10 cellular contexts compared by ENCODE assay signal in the genomic region with DNA sequence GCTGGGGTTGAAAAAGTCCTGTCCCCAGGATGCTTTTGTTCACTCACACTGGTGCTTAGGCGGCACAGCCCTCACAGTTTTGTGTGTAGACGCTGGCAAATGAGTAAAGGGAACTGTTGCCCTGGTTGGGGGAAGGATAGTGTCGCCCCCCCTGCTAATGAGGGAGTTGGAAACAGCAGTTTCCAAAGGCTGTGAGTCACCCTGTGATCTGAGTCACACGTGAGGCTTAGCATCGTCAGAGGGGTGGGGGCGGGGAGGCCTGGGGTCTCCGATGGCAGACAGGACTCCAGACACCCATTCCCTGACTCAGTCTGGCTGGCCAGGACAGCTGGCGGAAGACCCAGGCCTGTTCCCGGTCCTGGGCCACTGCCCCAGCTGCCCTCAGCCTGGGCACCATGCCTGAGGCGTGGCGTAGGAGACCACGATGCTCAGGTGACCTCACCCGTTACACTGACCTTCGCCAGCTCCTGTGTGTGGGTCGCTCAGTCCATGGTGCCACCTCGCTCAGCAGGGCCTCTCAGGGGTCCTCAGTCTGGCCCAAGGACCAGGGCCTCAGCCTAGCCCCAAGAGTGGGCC. TPM values are rescaled to one million over a fixed set of nuclear protein-coding genes. Genes with fewer than 3 reads are reported as not detected.
DNase-seq lines count a peak whose midpoint lies in the region; ATAC-seq and TF ChIP-seq lines count a peak whose summit lies in the region.
"Had no signal": no experiment of that assay in that cellular context is flagged by ENCODE, and none has a peak within 500 bp of the region (broad histone marks: within the 10 kb centered on the region; RNA-seq: fewer than 3 reads in every experiment).

No MANE protein-coding gene starts in this region.

- peaks cover 0 to 2% of the 10 kb centered on the region in 2 donors for H3K36me3 ChIP-seq in duodenal mucosa (ENCODE audit: control insufficient read depth in 1 of 2, insufficient read depth in 2 of 2, low read length in 2 of 2)
- H3K36me3 ChIP-seq in tibial artery = peaks cover 13 to 17% (median 16%) of the 10 kb centered on the region in 3 donors

- H3K9ac ChIP-seq in duodenal mucosa (ENCODE audit: low read depth in 1 of 2, low read length in 2 of 2) = peak overlapping the region in 1 of 2 donors; percentile 46

- DNase-seq in GM12865 (ENCODE audit: low read depth) (peak; percentile 31), WTC11 (ENCODE audit: low spot score) (no peak), myocyte (ENCODE audit: low read depth) (peak; percentile 99), tibial artery (peak; percentile 76 to 93), germinal center (ENCODE audit: low spot score) (no peak)

- no peaks in the 10 kb centered on the region for H3K9me3 Mint-ChIP-seq in WTC11

- peaks cover 32% of the 10 kb centered on the region for H3K36me3 Mint-ChIP-seq in WTC11

- H3K4me1 ChIP-seq in duodenal mucosa (ENCODE audit: control insufficient read depth in 1 of 2, insufficient read depth in 2 of 2, low read length in 2 of 2) (peaks cover 28 to 64% of the 10 kb centered on the region in 2 donors), tibial artery (peaks cover 0 to 71% (median 57%) of the 10 kb centered on the region in 4 donors)

- no peaks in the 10 kb centered on the region for H3K9me3 ChIP-seq in duodenal mucosa (ENCODE audit: control insufficient read depth in 1 of 2, low read length in 2 of 2)
- H3K9me3 ChIP-seq in tibial artery = no peaks in the 10 kb centered on the region
- H3K9me3 ChIP-seq: mucosa of descending colon had no signal

- intact Hi-C loops in tibial artery (cut with DNase I; ENCODE audit: low total_unique reads) = loop anchor here (5.0 kb wide), 1 partner anchor 120 kb away; no protein-coding TSS in a partner anchor

- H3K27ac Mint-ChIP-seq in WTC11 = peak overlapping the region; percentile 79

- H3K4me3 ChIP-seq in GM12865 (ENCODE audit: low read depth, low read length) = peak overlapping the region; percentile 21; the same call in 1 of the 2 replicates
- no peak overlapping the region for H3K4me3 ChIP-seq in duodenal mucosa (ENCODE audit: low read depth in 1 of 2, low read length in 2 of 2)
- peak overlapping the region in 1 of 2 donors; percentile 5 for H3K4me3 ChIP-seq in tibial artery
- H3K4me3 ChIP-seq: mucosa of descending colon had no signal

- CTCF ChIA-PET in WTC11 (lab: Charles Lee) = interaction anchor here (1.0 to 10.1 kb wide), 6 partner anchors 51 to 291 kb away, joined by 4 to 183 read pairs (median 21); a partner anchor contains a TSS

- ATAC-seq in WTC11 = no peak
- ATAC-seq in GM18870 (IDR thresholded peaks at IDR 0.05; ENCODE audit: unreplicated experiment) = no peak
- no peak for ATAC-seq in GM18873 (IDR thresholded peaks at IDR 0.05; ENCODE audit: low FRiP score, unreplicated experiment)
- ATAC-seq: mucosa of descending colon had no signal

- peaks cover 58% of the 10 kb centered on the region for H3K4me1 Mint-ChIP-seq in WTC11

- no peaks in the 10 kb centered on the region; the same call in 1 of the 2 replicates for H3K27me3 Mint-ChIP-seq in WTC11 (ENCODE audit: low read depth)

- H3K4me3 Mint-ChIP-seq in WTC11 = no peak overlapping the region; the same call in 1 of the 2 replicates

- no peak for TF ChIP-seq CTCF in GM12865 (IDR thresholded peaks at IDR 0.05; ENCODE audit: insufficient read depth, low read depth, low read length, missing control alignments)
- no peak for TF ChIP-seq CTCF in WTC11 (IDR thresholded peaks at IDR 0.05)
- no peak for TF ChIP-seq CTCF in tibial artery (IDR thresholded peaks at IDR 0.05)

- H3K27me3 ChIP-seq in duodenal mucosa (ENCODE audit: control insufficient read depth in 1 of 2, insufficient read depth in 2 of 2, low read length in 2 of 2) (no peaks in the 10 kb centered on the region), tibial artery (no peaks in the 10 kb centered on the region)

- POLR2A ChIA-PET in WTC11 (lab: Charles Lee) = interaction anchor here (1.3 kb wide), 1 partner anchor 87 kb away, joined by 4 read pairs; a partner anchor contains a TSS

- H3K27ac ChIP-seq in duodenal mucosa (ENCODE audit: low read depth, low read length) (peak overlapping the region; percentile 79), tibial artery (peak overlapping the region; percentile 93 to 100)
- H3K27ac ChIP-seq: HL-60 had no signal

TF ChIP-seq in WTC11, 78 proteins besides CTCF, POLR2A, EP300 and RAD21:
- no peak for TF ChIP-seq FOXJ3 (CRISPR knock-in tag; IDR thresholded peaks at IDR 0.05; ENCODE audit: borderline replicate concordance)
- no peak for TF ChIP-seq ZNF263 (CRISPR knock-in tag; IDR thresholded peaks at IDR 0.05; ENCODE audit: low read depth)
- no peak for TF ChIP-seq ZNF219 (CRISPR knock-in tag; IDR thresholded peaks at IDR 0.05; ENCODE audit: borderline replicate concordance)
- no peak for TF ChIP-seq SOX15 (CRISPR knock-in tag; IDR thresholded peaks at IDR 0.05)
- TF ChIP-seq ESRRA (CRISPR knock-in tag; IDR thresholded peaks at IDR 0.05; ENCODE audit: borderline replicate concordance) = no peak
- no peak for TF ChIP-seq ETV6 (CRISPR knock-in tag; IDR thresholded peaks at IDR 0.05)
- TF ChIP-seq ZNF232 (CRISPR knock-in tag; IDR thresholded peaks at IDR 0.05) = no peak
- no peak for TF ChIP-seq MXD4 (CRISPR knock-in tag; IDR thresholded peaks at IDR 0.05; ENCODE audit: borderline replicate concordance)
- TF ChIP-seq TEAD4 (CRISPR knock-in tag; IDR thresholded peaks at IDR 0.05) = no peak
- TF ChIP-seq NR2C2 (CRISPR knock-in tag; IDR thresholded peaks at IDR 0.05) = no peak
- no peak for TF ChIP-seq ZNF671 (CRISPR knock-in tag; IDR thresholded peaks at IDR 0.05)
- no peak for TF ChIP-seq ZNF138 (CRISPR knock-in tag; conservative IDR thresholded peaks at IDR 0.05)
- no peak for TF ChIP-seq CREM (CRISPR knock-in tag; IDR thresholded peaks at IDR 0.05)
- TF ChIP-seq, protein P1, sequence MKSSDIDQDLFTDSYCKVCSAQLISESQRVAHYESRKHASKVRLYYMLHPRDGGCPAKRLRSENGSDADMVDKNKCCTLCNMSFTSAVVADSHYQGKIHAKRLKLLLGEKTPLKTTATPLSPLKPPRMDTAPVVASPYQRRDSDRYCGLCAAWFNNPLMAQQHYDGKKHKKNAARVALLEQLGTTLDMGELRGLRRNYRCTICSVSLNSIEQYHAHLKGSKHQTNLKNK (CRISPR knock-in tag; IDR thresholded peaks at IDR 0.05) = no peak
- no peak for TF ChIP-seq RELA (CRISPR knock-in tag; IDR thresholded peaks at IDR 0.05; ENCODE audit: borderline replicate concordance)
- no peak for TF ChIP-seq CBFB (CRISPR knock-in tag; IDR thresholded peaks at IDR 0.05; ENCODE audit: low read depth)

RNA-seq across cellular contexts. Expression of a gene that starts 2.9 kb away (rescaled TPM):
- 26.7 to 30.0 TPM (median 28.6 TPM) in 3 replicates for total RNA-seq in WTC11 (2021)
- 71.7 and 74.5 TPM in 2 replicates for total RNA-seq in myocyte
- polyA plus RNA-seq in myocyte (2012) = 57.0 TPM

RNA-seq across cellular contexts. Expression of a gene that starts 34.4 kb away (rescaled TPM):
- 0.34 to 0.59 TPM (median 0.53 TPM) in 3 replicates for total RNA-seq in WTC11 (2021)
- not detected in 2 replicates for total RNA-seq in myocyte
- polyA plus RNA-seq in myocyte (2012) = 0.01 TPM

Comparison
In these comparisons a context has a peak if more than half of its experiments do, and no peak if none do; other contexts are left out.
1. DNase-seq: peak in GM12865 (single experiment), myocyte (single experiment) and tibial artery (2 of 2); none in WTC11 (single experiment) and germinal center (single experiment).